ENCODE assay signal across 8 cellular contexts in genomic region chr7:10973942-10974716, GRCh38. TPM values are rescaled to one million over a fixed set of nuclear protein-coding genes. Genes with fewer than 3 reads are reported as not detected.
DNase-seq lines count a peak whose midpoint lies in the region; ATAC-seq, FAIRE-seq and TF ChIP-seq lines count a peak whose summit lies in the region.

No MANE protein-coding gene starts in this region.

- peak; percentile 62 for DNase-seq in ACHN
- peak; percentile 47 for DNase-seq in GM13976 (ENCODE audit: low spot score)
- DNase-seq in NCI-H146 (lab: John Stamatoyannopoulos, UW), result peak; percentile 59
- DNase-seq in activated T-cell treated with anti-CD3 and anti-CD28 coated beads for 48 hours (ENCODE audit: low read depth), result peak; percentile 20
- DNase-seq in fibroblast of pulmonary artery (ENCODE audit: low read depth), result peak; percentile 44
- DNase-seq in natural killer cell treated with Interleukin-12 subunit alpha and Interleukin-12 subunit beta and Interleukin-15 and Interleukin-18, amount 100 ng/mL, for 72 hours (ENCODE audit: low spot score), result no peak
- peak; percentile 20 for DNase-seq in urothelium cell line (ENCODE audit: low spot score)

- H3K9me3 Mint-ChIP-seq in natural killer cell treated with Interleukin-12 subunit alpha and Interleukin-12 subunit beta and Interleukin-15 and Interleukin-18, amount 100 ng/mL, for 72 hours, result no peaks in the 10 kb centered on the region

- H3K27me3 Mint-ChIP-seq in natural killer cell treated with Interleukin-12 subunit alpha and Interleukin-12 subunit beta and Interleukin-15 and Interleukin-18, amount 100 ng/mL, for 72 hours, result peaks cover 4 to 7% of the 10 kb centered on the region in 2 donors

- peak overlapping the region; percentile 90 to 96 for H3K27ac Mint-ChIP-seq in natural killer cell treated with Interleukin-12 subunit alpha and Interleukin-12 subunit beta and Interleukin-15 and Interleukin-18, amount 100 ng/mL, for 72 hours

- ATAC-seq in HG02798 (IDR thresholded peaks at IDR 0.05; ENCODE audit: poor library complexity, unreplicated experiment), result peak; percentile 20
- peak; percentile 26 to 63 for ATAC-seq in natural killer cell treated with Interleukin-12 subunit alpha and Interleukin-12 subunit beta and Interleukin-15 and Interleukin-18, amount 100 ng/mL, for 72 hours

- peak; percentile 55 for FAIRE-seq in urothelium cell line (lab: Jason Lieb, UNC)

- H3K4me3 ChIP-seq in fibroblast of pulmonary artery (replicated peaks; ENCODE audit: low read depth, low read length), result peak overlapping the region; percentile 75

- H3K4me1 Mint-ChIP-seq in natural killer cell treated with Interleukin-12 subunit alpha and Interleukin-12 subunit beta and Interleukin-15 and Interleukin-18, amount 100 ng/mL, for 72 hours (ENCODE audit: low read depth in 2 of 2), result peaks cover 20 to 28% of the 10 kb centered on the region in 2 donors

- in situ Hi-C loops in ACHN (cut with HindIII; ENCODE audit: low pct_ligation_motif_present, low pct_unique_long_range_greater_than_20kb, low sequenced_read_pairs) (no loop called here), GM13976 (cut with MboI; ENCODE audit: low sequenced_read_pairs, unreplicated experiment) (no loop called here)

- peaks cover 25% of the 10 kb centered on the region for H3K36me3 Mint-ChIP-seq in natural killer cell treated with Interleukin-12 subunit alpha and Interleukin-12 subunit beta and Interleukin-15 and Interleukin-18, amount 100 ng/mL, for 72 hours

- H3K4me3 Mint-ChIP-seq in natural killer cell treated with Interleukin-12 subunit alpha and Interleukin-12 subunit beta and Interleukin-15 and Interleukin-18, amount 100 ng/mL, for 72 hours, result peak overlapping the region; percentile 94

- TF ChIP-seq CTCF in GM13976 (IDR thresholded peaks at IDR 0.05; ENCODE audit: borderline replicate concordance, control extremely low read depth, extremely low read depth, insufficient read depth, missing control alignments) (no peak), fibroblast of pulmonary artery (IDR thresholded peaks at IDR 0.05; ENCODE audit: low read length, missing control alignments) (no peak)

RNA-seq across cellular contexts. Expression of gene PHF14, which starts 0.5 kb away (rescaled TPM):
- total RNA-seq in natural killer cell treated with Interleukin-12 subunit alpha and Interleukin-12 subunit beta and Interleukin-15 and Interleukin-18, amount 100 ng/mL, for 72 hours, result 10 to 100 TPM; 22.0 to 52.3 TPM
